Comparison of ENCODE assay signal across 17 cellular contexts in the genomic region with DNA sequence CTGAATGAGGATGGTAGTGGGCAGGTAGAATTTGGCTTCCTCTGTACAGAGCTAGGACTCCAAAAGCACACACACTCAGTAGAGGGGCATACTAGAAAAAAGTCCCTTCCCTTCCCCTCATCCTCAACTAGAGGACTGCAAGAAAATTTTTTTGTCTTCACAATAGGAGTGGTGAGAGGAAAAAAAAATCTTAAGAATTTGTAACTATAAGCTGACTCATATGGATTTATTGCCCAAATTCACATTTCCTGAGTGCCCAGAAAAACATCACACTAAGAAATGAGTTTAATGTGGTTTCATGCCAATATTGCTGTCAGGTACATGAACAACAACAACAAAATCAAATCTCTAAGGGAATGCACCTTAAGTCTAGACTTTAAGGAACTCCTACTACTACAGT. TPM values are rescaled to one million over a fixed set of nuclear protein-coding genes. Genes with fewer than 3 reads are reported as not detected.
DNase-seq lines count a peak whose midpoint lies in the region; ATAC-seq and TF ChIP-seq lines count a peak whose summit lies in the region.
"Had no signal": no experiment of that assay in that cellular context is flagged by ENCODE, and none has a peak within 500 bp of the region (broad histone marks: within the 10 kb centered on the region; RNA-seq: fewer than 3 reads in every experiment).

No MANE protein-coding gene starts in this region.

- H3K4me3 ChIP-seq in A673 (ENCODE audit: low read depth, low read length, poor library complexity, severe bottlenecking): no peak overlapping the region
- no peak overlapping the region for H3K4me3 ChIP-seq in adipocyte (ENCODE audit: low read length)
- no peak overlapping the region for H3K4me3 ChIP-seq in testis
- H3K4me3 ChIP-seq: left ventricle myocardium inferior, psoas muscle had no signal

- intact Hi-C loops in A673 (cut with micrococcal nuclease; ENCODE audit: unreplicated experiment) (no loop called here), testis (cut with DNase I; ENCODE audit: low total_unique reads) (no loop called here)

- no peak overlapping the region for H3K4me3 Mint-ChIP-seq in HFFc6
- H3K4me3 Mint-ChIP-seq: T-helper 1 cell treated with Interleukin-12 subunit alpha and Interleukin-12 subunit beta and Interleukin-4 antibody, amounts not matched to agents 30 μg/mL and 1 μg/mL, for 36 hours had no signal

- H3K4me1 ChIP-seq in A673 (ENCODE audit: insufficient read depth, low read length, poor library complexity, severe bottlenecking) (no peaks in the 10 kb centered on the region), adipocyte (ENCODE audit: control insufficient read depth, insufficient read depth, low read length) (peaks cover 13% of the 10 kb centered on the region), testis (no peaks in the 10 kb centered on the region)

- peaks cover 24% of the 10 kb centered on the region for H3K4me1 Mint-ChIP-seq in HFFc6 (ENCODE audit: low read depth)

- no peak overlapping the region for H3K9ac ChIP-seq in adipocyte (ENCODE audit: low read length)

- H3K27ac ChIP-seq in A673 (ENCODE audit: low read depth, low read length, poor library complexity, severe bottlenecking) (no peak overlapping the region), testis (no peak overlapping the region)
- H3K27ac ChIP-seq: left ventricle myocardium inferior, psoas muscle had no signal

- H3K9me3 ChIP-seq in A673 (ENCODE audit: low read depth, low read length, poor library complexity, severe bottlenecking): no peaks in the 10 kb centered on the region
- H3K9me3 ChIP-seq in adipocyte (ENCODE audit: control insufficient read depth, low read length): no peaks in the 10 kb centered on the region
- H3K9me3 ChIP-seq in testis: no peaks in the 10 kb centered on the region
- H3K9me3 ChIP-seq: left ventricle myocardium inferior, psoas muscle had no signal

- DNase-seq in A673 (ENCODE audit: low spot score) (peak; percentile 5), HFFc6 (peak; percentile 15), adipocyte (ENCODE audit: low read depth) (peak; percentile 39), fibroblast of peridontal ligament (ENCODE audit: extremely low read depth) (peak; percentile 27), testis (no peak), DMS79 (lab: John Stamatoyannopoulos, UW) (no peak), mucosa of gallbladder (ENCODE audit: low spot score) (no peak)
- DNase-seq: Calu3, cortex of kidney, left ventricle myocardium inferior, MM.1S, NCI-H2081, NCI-H748 treated with DMSO at 0.1 percent for 48 hours, psoas muscle had no signal

- H3K9me3 Mint-ChIP-seq in HFFc6: no peaks in the 10 kb centered on the region
- H3K9me3 Mint-ChIP-seq: T-helper 1 cell treated with Interleukin-12 subunit alpha and Interleukin-12 subunit beta and Interleukin-4 antibody, amounts not matched to agents 30 μg/mL and 1 μg/mL, for 36 hours had no signal

- TF ChIP-seq POLR2A in testis (IDR thresholded peaks at IDR 0.05): no peak

- H3K27me3 ChIP-seq in A673 (replicated peaks; ENCODE audit: insufficient read depth, low read depth, low read length, poor library complexity) (no peaks in the 10 kb centered on the region), adipocyte (replicated peaks; ENCODE audit: control insufficient read depth, insufficient read depth, low read length) (no peaks in the 10 kb centered on the region), testis (no peaks in the 10 kb centered on the region)

- H3K36me3 ChIP-seq in A673 (ENCODE audit: insufficient read depth, low read length, poor library complexity, severe bottlenecking): no peaks in the 10 kb centered on the region
- peaks cover 18% of the 10 kb centered on the region for H3K36me3 ChIP-seq in adipocyte (ENCODE audit: control insufficient read depth, insufficient read depth, low read length, severe bottlenecking)
- H3K36me3 ChIP-seq in testis (ENCODE audit: low read depth, missing control alignments): no peaks in the 10 kb centered on the region

- POLR2A ChIA-PET in A673 (lab: Charles Lee; ENCODE audit: low non-redundant PET): no interaction called here

- BruUV-seq in A673 (replicated peaks; lab: Mats Ljungman, UMichigan): no TSS peak

- H3K27ac Mint-ChIP-seq in HFFc6: peak overlapping the region; percentile 14; the same call in 1 of the 2 replicates
- H3K27ac Mint-ChIP-seq: T-helper 1 cell treated with Interleukin-12 subunit alpha and Interleukin-12 subunit beta and Interleukin-4 antibody, amounts not matched to agents 30 μg/mL and 1 μg/mL, for 36 hours had no signal

- TF ChIP-seq CTCF in A673 (conservative IDR thresholded peaks at IDR 0.05; ENCODE audit: low read depth, low read length) (no peak), HFFc6 (IDR thresholded peaks at IDR 0.05) (no peak), testis (IDR thresholded peaks at IDR 0.05) (no peak)

- no peaks in the 10 kb centered on the region for H3K27me3 Mint-ChIP-seq in HFFc6 (ENCODE audit: insufficient read depth)

- H3K36me3 Mint-ChIP-seq in HFFc6 (ENCODE audit: low read depth): peaks cover 29% of the 10 kb centered on the region

- CTCF ChIA-PET in A673 (lab: Charles Lee): no interaction called here

- ATAC-seq in GM21576 (IDR thresholded peaks at IDR 0.05; ENCODE audit: unreplicated experiment): no peak
- ATAC-seq: activated CD4-positive, CD25-positive, alpha-beta regulatory T cell treated with anti-CD3 and anti-CD28 coated beads, Interleukin-2, amount 50 U/mL, for 24 hours; psoas muscle had no signal

RNA-seq across cellular contexts. Expression of gene RANBP6, which starts 43.7 kb away (rescaled TPM):
- total RNA-seq in A673 (2021) (16.8 and 20.1 TPM in 2 replicates), testis (10 to 100 TPM; 13.8 to 16.0 TPM), mucosa of gallbladder (12.7 TPM)
- total RNA-seq in HFFc6 (2021; fragmentation: NEBNext Ultra II Directional; extraction: Animal tissue kit (Norgen Biotek cat#: 25700)): 10 to 100 TPM; 23.5 to 31.7 (median 24.5) TPM
- 6.9 TPM for polyA plus RNA-seq in testis (ENCODE audit: insufficient read depth, low read depth, low replicate concordance)

Comparison
In these comparisons a context has a peak if more than half of its experiments do, and no peak if none do; other contexts are left out.
1. DNase-seq: peak in A673 (single experiment), HFFc6 (single experiment), adipocyte (single experiment) and fibroblast of peridontal ligament (single experiment); none in testis (single experiment), DMS79 (single experiment) and mucosa of gallbladder (single experiment).